Comparison of ENCODE assay signal across 1 cellular context in genomic region chr13:23466144-23467002, GRCh38.
TF ChIP-seq lines count a peak whose summit lies in the region.

No MANE protein-coding gene starts in this region.

TF ChIP-seq in GM12878, 131 proteins besides CTCF, POLR2A, EP300 and RAD21 (continued from another document and continues in another):
- TF ChIP-seq PRDM15 (CRISPR knock-in tag; IDR thresholded peaks at IDR 0.05) = no peak
- TF ChIP-seq TCF12 (IDR thresholded peaks at IDR 0.05; ENCODE audit: low read depth, low read length) = peak; percentile 68; the same call in 1 of the 2 replicates
- TF ChIP-seq SIN3A (IDR thresholded peaks at IDR 0.05; ENCODE audit: low read depth, low read length) = no peak
- TF ChIP-seq USF1 (IDR thresholded peaks at IDR 0.05; ENCODE audit: borderline replicate concordance, extremely low read length, insufficient read depth, low read depth, low read length) = no peak
- no peak for TF ChIP-seq CHD4 (IDR thresholded peaks at IDR 0.05)
- TF ChIP-seq MAX (IDR thresholded peaks at IDR 0.05; ENCODE audit: low read depth, low read length) = peak; percentile 22; the same call in 1 of the 2 replicates
- TF ChIP-seq PKNOX1 (IDR thresholded peaks at IDR 0.05) = peak; percentile 51
- TF ChIP-seq ZNF384 (IDR thresholded peaks at IDR 0.05; ENCODE audit: borderline replicate concordance, low read depth, low read length) = no peak
- no peak for TF ChIP-seq SIX5 (IDR thresholded peaks at IDR 0.05; ENCODE audit: low read depth, low read length, severe bottlenecking)
- no peak for TF ChIP-seq ELK1 (IDR thresholded peaks at IDR 0.05; ENCODE audit: low read depth, low read length)
- TF ChIP-seq BCL11A (IDR thresholded peaks at IDR 0.05; ENCODE audit: low read depth, low read length) = 0 out of 2 replicates have a peak, but pooled peaks have one; percentile 12
- peak; percentile 69; the same call in 1 of the 2 replicates for TF ChIP-seq GATAD2B (conservative IDR thresholded peaks at IDR 0.05; ENCODE audit: low read depth)
- TF ChIP-seq RCOR1 (conservative IDR thresholded peaks at IDR 0.05; ENCODE audit: low read depth, low read length) = no peak
- TF ChIP-seq TCF3 (IDR thresholded peaks at IDR 0.05; ENCODE audit: borderline replicate concordance, insufficient read depth, low read depth, low read length) = peak; percentile 74
- TF ChIP-seq ZBTB40 (IDR thresholded peaks at IDR 0.05; ENCODE audit: borderline replicate concordance) = no peak
- no peak for TF ChIP-seq MTA3 (IDR thresholded peaks at IDR 0.05; ENCODE audit: borderline replicate concordance, low read length)
- no peak for TF ChIP-seq ZNF217 (IDR thresholded peaks at IDR 0.05)
- no peak for TF ChIP-seq JUNB (IDR thresholded peaks at IDR 0.05)
- no peak for TF ChIP-seq RFX5 (IDR thresholded peaks at IDR 0.05; ENCODE audit: low read depth, low read length)
- no peak for TF ChIP-seq ZBTB4 (CRISPR knock-in tag; IDR thresholded peaks at IDR 0.05)
- 0 out of 2 replicates have a peak, but pooled peaks have one; percentile 1 for TF ChIP-seq PML (IDR thresholded peaks at IDR 0.05; ENCODE audit: low read length)
- no peak for TF ChIP-seq RAD51 (IDR thresholded peaks at IDR 0.05)
- no peak for TF ChIP-seq MTA2 (IDR thresholded peaks at IDR 0.05; ENCODE audit: low read depth)
- peak; percentile 61; the same call in 1 of the 2 replicates for TF ChIP-seq FOXM1 (IDR thresholded peaks at IDR 0.05; ENCODE audit: low read depth, low read length)
- TF ChIP-seq NFIC (IDR thresholded peaks at IDR 0.05; ENCODE audit: low read depth, low read length) = 0 out of 2 replicates have a peak, but pooled peaks have one; percentile 13
- TF ChIP-seq EED (IDR thresholded peaks at IDR 0.05; ENCODE audit: low read depth) = no peak; the same call in 1 of the 2 replicates
- no peak for TF ChIP-seq ZNF592 (IDR thresholded peaks at IDR 0.05)
- TF ChIP-seq NR2F1 (conservative IDR thresholded peaks at IDR 0.05) = 0 out of 2 replicates have a peak, but pooled peaks have one; percentile 27
- peak; percentile 61; the same call in 1 of the 2 replicates for TF ChIP-seq SMC3 (IDR thresholded peaks at IDR 0.05; ENCODE audit: borderline replicate concordance, low read length)
- peak; percentile 57; the same call in 1 of the 2 replicates for TF ChIP-seq CREM (IDR thresholded peaks at IDR 0.05; ENCODE audit: low read depth)
